In the genomic region with DNA sequence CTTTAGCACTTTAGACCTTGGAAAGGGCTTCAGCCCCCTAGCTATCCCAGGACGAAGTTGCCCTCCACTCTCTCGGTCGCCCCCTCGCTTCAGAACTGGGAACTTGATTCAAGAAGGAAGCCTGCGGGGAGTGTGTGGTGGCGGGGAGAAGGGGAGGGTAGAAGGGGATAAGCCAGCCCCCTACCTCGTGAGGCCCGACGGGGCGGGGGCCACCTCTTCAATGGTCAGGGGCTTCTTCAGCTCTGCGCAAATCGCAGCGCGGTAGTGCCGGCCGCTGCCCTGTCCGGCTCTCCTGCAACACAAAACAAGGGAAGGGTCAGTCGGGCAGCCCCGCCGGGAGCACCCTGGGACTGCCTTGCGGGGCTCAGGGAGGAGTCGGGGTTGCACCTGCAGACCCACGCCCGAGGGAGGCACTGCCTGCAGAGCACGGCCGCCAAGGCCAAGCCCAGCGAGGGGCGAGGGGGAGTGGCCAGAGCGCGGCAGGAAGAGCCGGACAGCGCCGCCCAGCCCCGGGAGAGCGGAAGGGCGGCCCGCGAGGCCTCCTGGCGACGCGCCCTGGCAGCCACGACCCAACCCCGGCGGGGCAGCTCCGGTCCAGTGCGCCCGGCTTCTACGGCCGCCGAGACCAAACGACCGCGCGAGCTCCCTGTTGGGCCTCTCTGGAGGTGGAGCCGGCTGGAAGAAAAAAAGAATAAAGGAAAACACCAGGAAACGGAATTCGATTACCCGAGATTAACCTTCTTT, we compare ENCODE assay signal across 1 cellular context.
TF ChIP-seq lines count a peak whose summit lies in the region.

No MANE protein-coding gene starts in this region.

TF ChIP-seq in A549, 52 proteins besides CTCF, POLR2A, EP300 and RAD21 (continued from another document):
- peak in 1 of 2 experiments; percentile 72; a peak in 3 of 5 replicates for TF ChIP-seq JUN (IDR thresholded peaks at IDR 0.05)
- TF ChIP-seq NFE2L2 (conservative IDR thresholded peaks at IDR 0.05; ENCODE audit: low read length) = no peak
- no peak for TF ChIP-seq CHD4 (IDR thresholded peaks at IDR 0.05; ENCODE audit: borderline replicate concordance)
- no peak for TF ChIP-seq HEYL (CRISPR knock-in tag; IDR thresholded peaks at IDR 0.05)
- TF ChIP-seq, protein P1, sequence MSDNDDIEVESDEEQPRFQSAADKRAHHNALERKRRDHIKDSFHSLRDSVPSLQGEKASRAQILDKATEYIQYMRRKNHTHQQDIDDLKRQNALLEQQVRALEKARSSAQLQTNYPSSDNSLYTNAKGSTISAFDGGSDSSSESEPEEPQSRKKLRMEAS (IDR thresholded peaks at IDR 0.05) = peak; percentile 80
- no peak for TF ChIP-seq ZC3H11A (IDR thresholded peaks at IDR 0.05)
- no peak for TF ChIP-seq TP53 (CRISPR knock-in tag; IDR thresholded peaks at IDR 0.05)
